ENCODE assay signal across 11 cellular contexts in the genomic region with DNA sequence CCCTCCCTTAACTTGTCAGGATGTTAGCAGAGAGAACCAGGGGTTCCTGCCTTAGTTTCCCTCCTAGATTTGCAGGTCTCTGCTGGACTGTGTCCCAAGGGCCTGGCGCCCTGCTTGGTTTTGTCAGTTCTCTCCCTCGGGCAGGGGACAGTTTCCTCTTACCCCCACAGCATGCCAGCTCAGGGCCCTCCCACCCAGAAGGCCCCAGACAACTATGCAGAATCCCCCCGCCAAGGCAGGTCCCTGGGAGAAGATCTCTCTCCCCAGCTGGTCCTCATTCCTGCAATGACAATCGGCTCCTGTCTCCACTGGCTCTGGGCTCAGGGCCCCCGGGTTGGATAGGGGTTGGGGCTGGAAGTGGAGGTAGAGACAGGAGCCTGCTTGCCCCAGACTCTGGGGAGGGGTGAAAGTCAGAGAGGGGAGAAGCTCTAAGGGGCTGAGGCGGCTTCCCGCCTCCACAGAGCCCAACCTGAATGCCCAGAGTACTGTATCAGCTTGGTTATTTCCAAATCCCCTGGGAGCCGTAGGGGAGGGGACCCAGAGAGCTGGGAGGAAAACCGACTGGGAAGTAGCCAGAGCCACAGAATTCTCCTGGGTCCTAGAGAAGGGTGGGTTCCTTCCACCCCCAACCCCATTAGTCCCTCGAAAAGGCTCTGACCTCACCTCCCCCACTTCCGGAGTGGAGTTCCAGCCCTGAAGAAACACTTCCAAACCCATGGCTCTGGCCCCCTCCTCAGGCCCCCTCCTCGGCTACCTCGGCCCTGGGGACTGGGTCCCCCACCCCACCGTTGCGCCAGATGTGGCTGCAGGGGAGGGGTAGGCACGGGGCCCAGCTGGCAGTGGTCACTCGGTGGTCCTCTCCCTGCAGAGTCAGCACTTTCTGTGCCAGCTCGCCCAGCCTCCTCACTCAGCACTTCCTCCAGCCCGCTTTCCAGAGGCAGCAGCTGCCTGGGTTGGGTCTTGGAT. TPM values are rescaled to one million over a fixed set of nuclear protein-coding genes. Genes with fewer than 3 reads are reported as not detected.
DNase-seq lines count a peak whose midpoint lies in the region; ATAC-seq and TF ChIP-seq lines count a peak whose summit lies in the region.
"Had no signal": no experiment of that assay in that cellular context is flagged by ENCODE, and none has a peak within 500 bp of the region (broad histone marks: within the 10 kb centered on the region; RNA-seq: fewer than 3 reads in every experiment).

No MANE protein-coding gene starts in this region.

- H3K9me3 ChIP-seq in iPS-18a (ENCODE audit: control insufficient read depth, low read depth, low read length) (no peaks in the 10 kb centered on the region), tibial nerve (no peaks in the 10 kb centered on the region)

- H3K9ac ChIP-seq in iPS-18a (ENCODE audit: low read length), result no peak overlapping the region

- no peaks in the 10 kb centered on the region for H3K36me3 ChIP-seq in iPS-18a (ENCODE audit: control insufficient read depth, low read depth, low read length)
- no peaks in the 10 kb centered on the region for H3K36me3 ChIP-seq in tibial nerve

- TF ChIP-seq CTCF in tibial nerve (IDR thresholded peaks at IDR 0.05), result no peak

- CTCF ChIA-PET in activated CD8-positive, alpha-beta memory T cell treated with anti-CD3 and anti-CD28 coated beads, Interleukin-2, amount 10 ng/mL, durations not matched to agents 7 days and 5 days (lab: Charles Lee), result interaction anchor here (1.3 to 4.3 kb wide), 6 partner anchors 8 to 49 kb away, joined by 3 to 11 read pairs (median 6); a partner anchor contains a TSS

- ATAC-seq in activated CD8-positive, alpha-beta memory T cell treated with anti-CD3 and anti-CD28 coated beads, Interleukin-2, amount 10 ng/mL, durations not matched to agents 7 days and 5 days, result no peak
- ATAC-seq in activated T-helper 17 cell treated with anti-CD3 and anti-CD28 coated beads, Interleukin-2, amount 50 U/mL, for 72 hours (replicated peaks), result no peak
- ATAC-seq in HG03378 (IDR thresholded peaks at IDR 0.05; ENCODE audit: unreplicated experiment) (no peak), GM21529 (IDR thresholded peaks at IDR 0.05; ENCODE audit: unreplicated experiment) (no peak)

- H3K4me1 ChIP-seq in iPS-18a (ENCODE audit: control insufficient read depth, low read depth, low read length) (peaks cover 40% of the 10 kb centered on the region), tibial nerve (peaks cover 0 to 61% (median 39%) of the 10 kb centered on the region in 4 donors)

- H3K4me3 ChIP-seq in iPS-18a (ENCODE audit: low read length) (peak overlapping the region; percentile 31), tibial nerve (no peak overlapping the region)

- peak overlapping the region; percentile 86 for H3K27ac Mint-ChIP-seq in activated CD8-positive, alpha-beta memory T cell treated with anti-CD3 and anti-CD28 coated beads, Interleukin-2, amount 10 ng/mL, durations not matched to agents 7 days and 5 days
- H3K27ac Mint-ChIP-seq in activated T-helper 17 cell treated with anti-CD3 and anti-CD28 coated beads, Interleukin-2, amount 50 U/mL, for 72 hours, result peak overlapping the region; percentile 97

- no peak for DNase-seq in activated CD8-positive, alpha-beta memory T cell treated with anti-CD3 and anti-CD28 coated beads, Interleukin-2, amount 10 ng/mL, durations not matched to agents 7 days and 5 days
- DNase-seq in activated CD8-positive, alpha-beta memory T cell treated with anti-CD3 and anti-CD28 coated beads, Interleukin-2, amount 50 U/mL, for 4 hours, result no peak
- no peak for DNase-seq in tibial nerve (ENCODE audit: low spot score in 2 of 2)
- DNase-seq in T-helper 9 cell, result no peak
- DNase-seq: activated CD4-positive, alpha-beta T cell treated with anti-CD3 and anti-CD28 coated beads for 1 hour had no signal

- H3K36me3 Mint-ChIP-seq in activated CD8-positive, alpha-beta memory T cell treated with anti-CD3 and anti-CD28 coated beads, Interleukin-2, amount 10 ng/mL, durations not matched to agents 7 days and 5 days, result peaks cover 21% of the 10 kb centered on the region
- peaks cover 16% of the 10 kb centered on the region for H3K36me3 Mint-ChIP-seq in activated T-helper 17 cell treated with anti-CD3 and anti-CD28 coated beads, Interleukin-2, amount 50 U/mL, for 72 hours (ENCODE audit: low read depth)

- no peak for TF ChIP-seq POLR2A in tibial nerve (IDR thresholded peaks at IDR 0.05)

- WGBS in tibial nerve, 2 donors, result 21 to 27% methylated on average over 19 of the region's 19 CpGs

- H3K27ac ChIP-seq in iPS-18a (ENCODE audit: low read length) (no peak overlapping the region), tibial nerve (peak overlapping the region in 3 of 4 donors; percentile 4 to 90 (median 61))
- H3K27ac ChIP-seq: C4-2B had no signal

- H3K9me3 Mint-ChIP-seq in activated CD8-positive, alpha-beta memory T cell treated with anti-CD3 and anti-CD28 coated beads, Interleukin-2, amount 10 ng/mL, durations not matched to agents 7 days and 5 days (ENCODE audit: low read depth), result peaks cover 7% of the 10 kb centered on the region
- H3K9me3 Mint-ChIP-seq in activated T-helper 17 cell treated with anti-CD3 and anti-CD28 coated beads, Interleukin-2, amount 50 U/mL, for 72 hours, result no peaks in the 10 kb centered on the region

- H3K27me3 ChIP-seq in iPS-18a (ENCODE audit: control insufficient read depth, insufficient read depth, low read length), result peaks cover 13% of the 10 kb centered on the region
- peaks cover 0 to 1% of the 10 kb centered on the region in 2 donors for H3K27me3 ChIP-seq in tibial nerve

- peaks cover 63% of the 10 kb centered on the region for H3K4me1 Mint-ChIP-seq in activated CD8-positive, alpha-beta memory T cell treated with anti-CD3 and anti-CD28 coated beads, Interleukin-2, amount 10 ng/mL, durations not matched to agents 7 days and 5 days
- H3K4me1 Mint-ChIP-seq in activated T-helper 17 cell treated with anti-CD3 and anti-CD28 coated beads, Interleukin-2, amount 50 U/mL, for 72 hours, result peaks cover 40% of the 10 kb centered on the region

- no peaks in the 10 kb centered on the region for H3K27me3 Mint-ChIP-seq in activated CD8-positive, alpha-beta memory T cell treated with anti-CD3 and anti-CD28 coated beads, Interleukin-2, amount 10 ng/mL, durations not matched to agents 7 days and 5 days
- H3K27me3 Mint-ChIP-seq in activated T-helper 17 cell treated with anti-CD3 and anti-CD28 coated beads, Interleukin-2, amount 50 U/mL, for 72 hours, result no peaks in the 10 kb centered on the region

- H3K4me3 Mint-ChIP-seq in activated CD8-positive, alpha-beta memory T cell treated with anti-CD3 and anti-CD28 coated beads, Interleukin-2, amount 10 ng/mL, durations not matched to agents 7 days and 5 days, result no peak overlapping the region
- no peak overlapping the region for H3K4me3 Mint-ChIP-seq in activated T-helper 17 cell treated with anti-CD3 and anti-CD28 coated beads, Interleukin-2, amount 50 U/mL, for 72 hours

- TF ChIP-seq EP300 in tibial nerve (IDR thresholded peaks at IDR 0.05), result no peak

RNA-seq across cellular contexts. Expression of a gene that starts 3.8 kb away (rescaled TPM):
- 1 to 10 TPM; 1.8 to 8.6 TPM for total RNA-seq in activated CD8-positive, alpha-beta memory T cell treated with anti-CD3 and anti-CD28 coated beads, Interleukin-2, amount 10 ng/mL, durations not matched to agents 7 days and 5 days
- total RNA-seq in activated T-helper 17 cell treated with anti-CD3 and anti-CD28 coated beads, Interleukin-2, amount 50 U/mL, for 72 hours, result 1 to 10 TPM; 3.4 TPM
- 10 to 100 TPM; 21.6 to 29.1 (median 24.4) TPM for total RNA-seq in tibial nerve

RNA-seq across cellular contexts. Expression of a gene that starts 49.1 kb away (rescaled TPM):
- total RNA-seq in activated CD8-positive, alpha-beta memory T cell treated with anti-CD3 and anti-CD28 coated beads, Interleukin-2, amount 10 ng/mL, durations not matched to agents 7 days and 5 days, result not detected
- not detected for total RNA-seq in activated T-helper 17 cell treated with anti-CD3 and anti-CD28 coated beads, Interleukin-2, amount 50 U/mL, for 72 hours
- not detected for total RNA-seq in tibial nerve
- total RNA-seq: subcutaneous adipose tissue had no signal
